8 cellular contexts compared by ENCODE assay signal in genomic region chr1:243256590-243256989, GRCh38. TPM values are rescaled to one million over a fixed set of nuclear protein-coding genes. Genes with fewer than 3 reads are reported as not detected.
A peak's percentile ranks its signal among the peaks of the same experiment; 100 is the strongest.
DNase-seq lines count a peak whose midpoint lies in the region; ATAC-seq and TF ChIP-seq lines count a peak whose summit lies in the region.

No MANE protein-coding gene starts in this region.

- H3K27ac ChIP-seq in KOPT-K1 (ENCODE audit: low read depth, low read length, poor library complexity, severe bottlenecking): peak overlapping the region; percentile 82

- H3K9me3 ChIP-seq in BE2C (no peaks in the 10 kb centered on the region), KOPT-K1 (ENCODE audit: insufficient read depth, low read length, poor library complexity, severe bottlenecking) (peaks cover 5% of the 10 kb centered on the region)

- peak overlapping the region; percentile 97 for H3K4me3 ChIP-seq in BE2C (ENCODE audit: low read depth, low read length)

- DNase-seq in BE2C (no peak), chondrocyte (ENCODE audit: low spot score) (no peak), natural killer cell (no peak), MV-4-11 (lab: John Stamatoyannopoulos, UW) (no peak), NCI-H2227 (lab: John Stamatoyannopoulos, UW; ENCODE audit: unreplicated experiment) (no peak)
- DNase-seq in stimulated activated naive CD4-positive, alpha-beta T cell (lab: John Stamatoyannopoulos, UW): no peak

- no peak for TF ChIP-seq CTCF in BE2C (IDR thresholded peaks at IDR 0.05; ENCODE audit: low read depth, low read length)
- TF ChIP-seq CTCF in chondrocyte (IDR thresholded peaks at IDR 0.05): no peak
- TF ChIP-seq CTCF in natural killer cell (IDR thresholded peaks at IDR 0.05): no peak

- H3K27me3 Mint-ChIP-seq in chondrocyte (ENCODE audit: low read depth): no peaks in the 10 kb centered on the region
- no peaks in the 10 kb centered on the region for H3K27me3 Mint-ChIP-seq in natural killer cell (ENCODE audit: low read depth in 2 of 2)

- H3K36me3 ChIP-seq in BE2C (peaks cover 2% of the 10 kb centered on the region; the same call in 1 of the 2 replicates), KOPT-K1 (ENCODE audit: insufficient read depth, low read length) (no peaks in the 10 kb centered on the region)

- no peaks in the 10 kb centered on the region for H3K27me3 ChIP-seq in BE2C

- no peaks in the 10 kb centered on the region for H3K4me1 ChIP-seq in BE2C

- H3K36me3 Mint-ChIP-seq in chondrocyte (ENCODE audit: low read depth) (no peaks in the 10 kb centered on the region), natural killer cell (no peaks in the 10 kb centered on the region)

- H3K27ac Mint-ChIP-seq in chondrocyte (ENCODE audit: unreplicated experiment) (peak overlapping the region; percentile 99), natural killer cell (peak overlapping the region; percentile 97 to 98)

- H3K9me3 Mint-ChIP-seq in chondrocyte (ENCODE audit: low read depth) (no peaks in the 10 kb centered on the region), natural killer cell (no peaks in the 10 kb centered on the region)

- H3K4me1 Mint-ChIP-seq in chondrocyte (ENCODE audit: low read depth) (peaks cover 44% of the 10 kb centered on the region), natural killer cell (peaks cover 24 to 38% of the 10 kb centered on the region in 2 donors)

- intact Hi-C loops in natural killer cell (cut with micrococcal nuclease): loop anchor here (5.0 to 10.0 kb wide), 4 partner anchors 154 to 1742 kb away; partner anchors contain the start of genes AKT3, EXO1 and FH

- no peak for ATAC-seq in natural killer cell
- no peak for ATAC-seq in GM21423 (IDR thresholded peaks at IDR 0.05; ENCODE audit: unreplicated experiment)

- peak overlapping the region; percentile 87 for H3K4me3 Mint-ChIP-seq in chondrocyte (ENCODE audit: unreplicated experiment)
- peak overlapping the region; percentile 99 for H3K4me3 Mint-ChIP-seq in natural killer cell

RNA-seq across cellular contexts. Expression of gene SDCCAG8, which starts 0.7 kb away (rescaled TPM):
- polyA plus RNA-seq in BE2C (2012; ENCODE audit: insufficient read depth, insufficient read length, low read depth): 25.6 TPM
- total RNA-seq in chondrocyte (19.8 to 26.5 TPM (median 24.9 TPM) in 3 replicates), natural killer cell (10 to 100 TPM; 17.8 to 28.3 (median 21.2) TPM)

RNA-seq across cellular contexts. Expression of gene CEP170, which starts 1.5 kb away (rescaled TPM):
- polyA plus RNA-seq in BE2C (2012; ENCODE audit: insufficient read depth, insufficient read length, low read depth): 89.3 TPM
- total RNA-seq in chondrocyte (101 to 109 TPM (median 108 TPM) in 3 replicates), natural killer cell (10 to 100 TPM; 13.5 to 22.7 (median 19.1) TPM)
